ENCODE assay signal across 8 cellular contexts in the genomic region with DNA sequence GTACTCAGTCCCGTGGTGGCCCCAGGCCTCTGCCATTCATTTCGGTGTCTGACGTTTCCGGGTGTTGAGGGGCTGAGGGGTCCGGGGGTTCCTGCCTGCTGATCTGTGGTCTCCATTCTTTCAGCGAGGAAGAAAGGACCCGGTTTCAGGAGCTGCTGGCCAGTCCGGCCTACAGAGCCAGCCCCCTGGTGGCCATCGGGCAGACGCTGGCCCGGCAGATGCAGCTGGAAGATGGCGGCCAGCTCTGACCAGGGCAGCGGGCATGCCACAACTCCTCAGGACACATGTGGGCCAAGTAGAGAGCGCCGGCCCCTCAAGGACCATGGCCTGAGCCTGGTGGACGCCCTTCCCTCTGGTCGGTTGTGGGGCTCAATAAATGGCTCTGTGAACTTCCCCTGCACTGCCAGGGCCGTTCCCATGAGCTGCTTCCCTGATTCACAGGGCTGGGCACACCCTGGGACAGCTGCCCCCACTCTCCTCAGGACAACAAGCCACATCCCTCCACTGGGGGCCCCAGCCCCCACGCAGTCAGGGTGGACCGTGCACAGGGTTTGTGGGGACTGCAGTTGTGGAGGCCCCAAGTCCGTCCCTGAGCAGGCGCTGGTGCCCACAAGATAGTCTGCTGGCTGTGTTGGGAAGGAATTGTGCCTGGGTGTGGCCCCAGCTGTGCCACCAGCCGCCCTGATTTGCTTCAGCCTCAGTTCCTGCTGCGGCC. TPM values are rescaled to one million over a fixed set of nuclear protein-coding genes. Genes with fewer than 3 reads are reported as not detected.
A peak's percentile ranks its signal among the peaks of the same experiment; 100 is the strongest.
DNase-seq lines count a peak whose midpoint lies in the region; ATAC-seq and TF ChIP-seq lines count a peak whose summit lies in the region.
"Not testable (repeated sequence)": the region's sequence is repeated elsewhere in the genome, so short reads cannot be mapped to it uniquely, and the experiment has no call there.

No MANE protein-coding gene starts in this region.

- H2AFZ ChIP-seq in GM23338; PC-9; neural progenitor cell (replicated peaks): not testable (repeated sequence)

- H3K27me3 ChIP-seq in GM23338 (ENCODE audit: insufficient read depth); PC-9 (ENCODE audit: insufficient read depth, low read depth); brain microvascular endothelial cell (replicated peaks); left ventricle myocardium inferior (ENCODE audit: low read depth); neural progenitor cell; spleen (replicated peaks in 1 of 7): not testable (repeated sequence)

- not testable (repeated sequence) for H3K36me3 ChIP-seq in GM23338 (ENCODE audit: insufficient read depth); PC-9 (ENCODE audit: low read depth); brain microvascular endothelial cell (replicated peaks); neural progenitor cell
- H3K36me3 ChIP-seq in left ventricle myocardium inferior (peaks cover 38% of the 10 kb centered on the region), spleen (peaks cover 0 to 73% (median 15%) of the 10 kb centered on the region in 6 donors)

- not testable (repeated sequence) for H3K9me3 Mint-ChIP-seq in GM23338; endothelial cell (ENCODE audit: unreplicated experiment); neural progenitor cell

- in situ Hi-C loops in brain microvascular endothelial cell (cut with HindIII; ENCODE audit: low pct_ligation_motif_present, low sequenced_read_pairs) = not testable (repeated sequence)

- H3K4me2 ChIP-seq in GM23338, PC-9, neural progenitor cell: not testable (repeated sequence)

- not testable (repeated sequence) for H3K79me2 ChIP-seq in GM23338 (replicated peaks; ENCODE audit: insufficient read depth); PC-9 (ENCODE audit: low read depth); neural progenitor cell (ENCODE audit: low read depth)

- not testable (repeated sequence) for H3K4me3 Mint-ChIP-seq in GM23338; endothelial cell (ENCODE audit: unreplicated experiment); neural progenitor cell

- TF ChIP-seq POLR2A in spleen (IDR thresholded peaks at IDR 0.05) = not testable (repeated sequence)

- not testable (repeated sequence) for DNase-seq in GM23338 (ENCODE audit: low spot score); PC-9; brain microvascular endothelial cell; left ventricle myocardium inferior; neural progenitor cell (ENCODE audit: low spot score); spleen
- peak; percentile 45 for DNase-seq in endothelial cell (ENCODE audit: low spot score)

- not testable (repeated sequence) for H4K20me1 ChIP-seq in GM23338 (replicated peaks; ENCODE audit: insufficient read depth); PC-9 (ENCODE audit: insufficient read depth)
- H4K20me1 ChIP-seq in neural progenitor cell (ENCODE audit: low read depth) = peaks cover 13% of the 10 kb centered on the region

- not testable (repeated sequence) for H3F3A ChIP-seq in GM23338 (replicated peaks; ENCODE audit: low read depth); PC-9 (ENCODE audit: insufficient read depth, low read depth); neural progenitor cell (ENCODE audit: low read depth)

- not testable (repeated sequence) for ATAC-seq in GM23338

- H3K4me1 ChIP-seq in GM23338 (ENCODE audit: insufficient read depth); PC-9 (replicated peaks; ENCODE audit: insufficient read depth); neural progenitor cell: not testable (repeated sequence)
- H3K4me1 ChIP-seq in left ventricle myocardium inferior (peaks cover 11% of the 10 kb centered on the region), spleen (peaks cover 3 to 42% (median 14%) of the 10 kb centered on the region in 6 donors)

- not testable (repeated sequence) for H3K4me1 Mint-ChIP-seq in GM23338; endothelial cell (ENCODE audit: unreplicated experiment)
- peaks cover 21% of the 10 kb centered on the region for H3K4me1 Mint-ChIP-seq in neural progenitor cell

- H3K9me3 ChIP-seq in PC-9 (ENCODE audit: insufficient read depth, low read depth); left ventricle myocardium inferior (replicated peaks); neural progenitor cell (ENCODE audit: low read depth); spleen: not testable (repeated sequence)

- H3K27me3 Mint-ChIP-seq in GM23338 (ENCODE audit: insufficient read depth, low read depth, poor library complexity) = peaks cover 15% of the 10 kb centered on the region
- not testable (repeated sequence) for H3K27me3 Mint-ChIP-seq in endothelial cell (ENCODE audit: unreplicated experiment); neural progenitor cell (ENCODE audit: insufficient read depth, low read depth)

- not testable (repeated sequence) for H3K27ac ChIP-seq in 22Rv1; GM23338 (ENCODE audit: low read depth); PC-9; brain microvascular endothelial cell; left ventricle myocardium inferior (replicated peaks); neural progenitor cell
- H3K27ac ChIP-seq in spleen = peak overlapping the region in 5 of 8 donors; percentile 11 to 41 (median 32)

- intact Hi-C loops in PC-9 (cut with micrococcal nuclease; ENCODE audit: unreplicated experiment); left ventricle myocardium inferior (cut with micrococcal nuclease); spleen (cut with DNase I; ENCODE audit: low total_unique reads): not testable (repeated sequence)

- peaks cover 15% of the 10 kb centered on the region for H3K36me3 Mint-ChIP-seq in GM23338 (ENCODE audit: low read depth)
- H3K36me3 Mint-ChIP-seq in endothelial cell (ENCODE audit: low read depth, unreplicated experiment); neural progenitor cell: not testable (repeated sequence)

- H3K4me3 ChIP-seq in GM23338; PC-9; brain microvascular endothelial cell (ENCODE audit: low read depth, low read length); left ventricle myocardium inferior; neural progenitor cell; spleen: not testable (repeated sequence)

- H3K27ac Mint-ChIP-seq in GM23338; endothelial cell (ENCODE audit: unreplicated experiment); neural progenitor cell: not testable (repeated sequence)

- not testable (repeated sequence) for H3K9me2 ChIP-seq in GM23338 (ENCODE audit: insufficient read depth); PC-9 (ENCODE audit: insufficient read depth)

- BruUV-seq in PC-9 (replicated peaks; lab: Mats Ljungman, UMichigan) = not testable (repeated sequence)

- 85 to 89% (median 87%) methylated on average over 15 to 24 of the region's 24 CpGs for WGBS in spleen, 5 donors

- not testable (repeated sequence) for H3K9ac ChIP-seq in neural progenitor cell

- POLR2A ChIA-PET in PC-9 (lab: Charles Lee; ENCODE audit: unreplicated experiment) = not testable (repeated sequence)

- TF ChIP-seq CTCF in 22Rv1 (IDR thresholded peaks at IDR 0.05) (peak; percentile 22), GM23338 (conservative IDR thresholded peaks at IDR 0.05; ENCODE audit: low read depth in 2 of 2) (peak; percentile 23 to 45; a peak in 2 of 4 replicates), PC-9 (conservative IDR thresholded peaks at IDR 0.05) (0 out of 2 replicates have a peak, but pooled peaks have one; percentile 24), brain microvascular endothelial cell (IDR thresholded peaks at IDR 0.05; ENCODE audit: low read depth, low read length, missing control alignments) (peak; percentile 55), endothelial cell (IDR thresholded peaks at IDR 0.05; ENCODE audit: unreplicated experiment) (peak; percentile 55), left ventricle myocardium inferior (IDR thresholded peaks at IDR 0.05; ENCODE audit: borderline replicate concordance) (peak; percentile 12), neural progenitor cell (IDR thresholded peaks at IDR 0.05) (peak; percentile 45), spleen (IDR thresholded peaks at IDR 0.05 in 8 of 11, conservative IDR thresholded peaks at IDR 0.05 in 3 of 11) (peak in 8 of 11 experiments; percentile 7 to 40 (median 26))

- CTCF ChIA-PET in PC-9 (lab: Charles Lee) = not testable (repeated sequence)

RNA-seq across cellular contexts. Expression of gene SLX9, which starts 36.9 kb away (rescaled TPM):
- total RNA-seq in GM23338 (2014; rRNA removed; shearing (Covaris generic)) = 36.3 and 41.5 TPM in 2 replicates
- polyA plus RNA-seq in GM23338 (2016; fragmentation: Nextera tagmentation; extraction: Ambion mirVana) = 46.9 and 48.0 TPM in 2 replicates
- total RNA-seq in PC-9 (2021) = 22.8 and 30.4 TPM in 2 replicates
- total RNA-seq in endothelial cell (ENCODE audit: unreplicated experiment) = 13.7 TPM
- total RNA-seq in left ventricle myocardium inferior = 70.7 TPM
- total RNA-seq in neural progenitor cell (ENCODE audit: low replicate concordance) = 4.7 and 17.1 TPM in 2 replicates
- 10 to 100 TPM in 6 of 7 donors, 1 to 10 TPM in 1; 6.1 to 30.6 (median 26.4) TPM for total RNA-seq in spleen
- 10 to 100 TPM; 16.4 to 35.4 (median 28.5) TPM for polyA plus RNA-seq in spleen

RNA-seq across cellular contexts. Expression of gene ITGB2, which starts 56.0 kb away (rescaled TPM):
- 0.63 TPM in 1 of 2 replicates, not detected in the other for total RNA-seq in GM23338 (2014; rRNA removed; shearing (Covaris generic))
- polyA plus RNA-seq in GM23338 (2016; fragmentation: Nextera tagmentation; extraction: Ambion mirVana) = 0.40 and 0.44 TPM in 2 replicates
- 3.6 and 6.0 TPM in 2 replicates for total RNA-seq in PC-9 (2021)
- 21.3 TPM for total RNA-seq in endothelial cell (ENCODE audit: unreplicated experiment)
- total RNA-seq in left ventricle myocardium inferior = 18.6 TPM
- total RNA-seq in neural progenitor cell (ENCODE audit: low replicate concordance) = 0.09 TPM in 1 of 2 replicates, not detected in the other
- 100 to 1,000 TPM; 285 to 754 (median 415) TPM for total RNA-seq in spleen
- polyA plus RNA-seq in spleen = 100 to 1,000 TPM in 2 of 3 donors, 10 to 100 TPM in 1; 92.1 to 332 (median 250) TPM

Comparison
In these comparisons a context has a peak if more than half of its experiments do, and no peak if none do; other contexts are left out.
1. RNA of gene ITGB2, which starts 56.0 kb away (total RNA-seq): 285 to 754 TPM in spleen; 21.3 TPM in endothelial cell (single experiment), 18.6 TPM in left ventricle myocardium inferior (single experiment), 3.6 to 6.0 TPM in PC-9, 0.63 TPM in GM23338 and 0.09 TPM in neural progenitor cell; every median in the first group is over 10 times any median in the second.
2. Peak in every context shown above with its lines, with median percentiles within 50 percentile points of each other: CTCF ChIP-seq.